Comparison of ENCODE assay signal across 8 cellular contexts in the genomic region with DNA sequence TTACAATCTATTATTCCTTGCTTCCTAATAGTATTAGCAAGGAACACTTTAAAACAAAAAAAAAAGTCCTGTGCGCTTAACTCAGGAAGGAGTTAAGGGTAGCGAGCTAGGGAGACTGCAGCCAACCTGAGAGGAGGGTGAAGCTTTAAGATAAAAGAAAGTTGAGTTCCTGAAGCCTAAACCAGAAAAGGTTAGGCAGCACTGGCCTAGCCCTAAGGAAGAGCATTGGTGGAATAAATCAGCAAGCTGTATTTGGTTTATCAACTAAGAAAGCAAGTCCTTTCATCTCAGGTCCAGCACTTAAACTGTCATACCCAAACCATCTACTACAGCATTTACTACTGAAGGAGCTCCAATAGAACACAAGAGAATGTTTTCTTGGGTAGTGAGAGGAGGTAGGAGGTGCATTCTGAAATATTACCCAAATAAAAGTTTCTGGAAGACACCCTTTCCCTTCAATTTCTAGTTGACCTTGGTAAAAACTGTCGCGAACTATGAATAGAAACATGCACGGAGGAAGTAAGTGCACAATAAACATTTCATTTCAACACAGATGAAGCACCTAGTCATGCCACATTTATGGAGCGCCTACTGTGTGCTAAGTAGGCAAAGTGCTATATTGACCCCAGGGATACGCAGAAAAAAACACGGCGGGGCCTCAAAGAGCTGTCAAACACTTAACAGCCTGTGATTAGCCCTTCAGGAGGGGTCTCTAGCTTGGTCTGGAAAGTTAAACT. TPM values are rescaled to one million over a fixed set of nuclear protein-coding genes. Genes with fewer than 3 reads are reported as not detected.
DNase-seq lines count a peak whose midpoint lies in the region; ATAC-seq lines count a peak whose summit lies in the region.

No MANE protein-coding gene starts in this region.

- H3K4me1 Mint-ChIP-seq in activated CD8-positive, alpha-beta memory T cell treated with anti-CD3 and anti-CD28 coated beads, Interleukin-2, amount 10 ng/mL, durations not matched to agents 7 days and 5 days = peaks cover 19% of the 10 kb centered on the region
- H3K4me1 Mint-ChIP-seq in activated T-helper 17 cell treated with anti-CD3 and anti-CD28 coated beads, Interleukin-2, amount 50 U/mL, for 72 hours = peaks cover 10% of the 10 kb centered on the region

- peak overlapping the region; percentile 34 for H3K27ac Mint-ChIP-seq in activated CD8-positive, alpha-beta memory T cell treated with anti-CD3 and anti-CD28 coated beads, Interleukin-2, amount 10 ng/mL, durations not matched to agents 7 days and 5 days
- peak overlapping the region; percentile 57 for H3K27ac Mint-ChIP-seq in activated T-helper 17 cell treated with anti-CD3 and anti-CD28 coated beads, Interleukin-2, amount 50 U/mL, for 72 hours

- peak overlapping the region; percentile 75 for H3K27ac ChIP-seq in substantia nigra (ENCODE audit: low read depth, low read length, poor library complexity, severe bottlenecking)

- H3K36me3 Mint-ChIP-seq in activated CD8-positive, alpha-beta memory T cell treated with anti-CD3 and anti-CD28 coated beads, Interleukin-2, amount 10 ng/mL, durations not matched to agents 7 days and 5 days = peaks cover 11% of the 10 kb centered on the region
- H3K36me3 Mint-ChIP-seq in activated T-helper 17 cell treated with anti-CD3 and anti-CD28 coated beads, Interleukin-2, amount 50 U/mL, for 72 hours (ENCODE audit: low read depth) = peaks cover 19% of the 10 kb centered on the region

- CTCF ChIA-PET in activated CD8-positive, alpha-beta memory T cell treated with anti-CD3 and anti-CD28 coated beads, Interleukin-2, amount 10 ng/mL, durations not matched to agents 7 days and 5 days (lab: Charles Lee) = interaction anchor here (0.8 to 5.4 kb wide), 5 partner anchors 9 to 45 kb away, joined by 3 to 40 read pairs (median 4); a partner anchor contains a TSS

- H3K9me3 Mint-ChIP-seq in activated CD8-positive, alpha-beta memory T cell treated with anti-CD3 and anti-CD28 coated beads, Interleukin-2, amount 10 ng/mL, durations not matched to agents 7 days and 5 days (ENCODE audit: low read depth) = no peaks in the 10 kb centered on the region
- no peaks in the 10 kb centered on the region for H3K9me3 Mint-ChIP-seq in activated T-helper 17 cell treated with anti-CD3 and anti-CD28 coated beads, Interleukin-2, amount 50 U/mL, for 72 hours

- H3K4me3 Mint-ChIP-seq in activated CD8-positive, alpha-beta memory T cell treated with anti-CD3 and anti-CD28 coated beads, Interleukin-2, amount 10 ng/mL, durations not matched to agents 7 days and 5 days = peak overlapping the region; percentile 88
- H3K4me3 Mint-ChIP-seq in activated T-helper 17 cell treated with anti-CD3 and anti-CD28 coated beads, Interleukin-2, amount 50 U/mL, for 72 hours = peak overlapping the region; percentile 86

- no peak for DNase-seq in activated CD8-positive, alpha-beta memory T cell treated with anti-CD3 and anti-CD28 coated beads, Interleukin-2, amount 10 ng/mL, durations not matched to agents 7 days and 5 days
- no peak for DNase-seq in activated CD8-positive, alpha-beta memory T cell treated with anti-CD3 and anti-CD28 coated beads, Interleukin-2, amount 50 U/mL, for 4 hours
- DNase-seq in inferior parietal cortex (ENCODE audit: extremely low spot score) (peak; percentile 17), substantia nigra (lab: John Stamatoyannopoulos, UW) (no peak), superior temporal gyrus (ENCODE audit: extremely low spot score) (no peak), NCI-H2196 treated with DMSO at 0.1 percent for 48 hours (lab: John Stamatoyannopoulos, UW; ENCODE audit: unreplicated experiment) (no peak)

- no peak for ATAC-seq in activated CD8-positive, alpha-beta memory T cell treated with anti-CD3 and anti-CD28 coated beads, Interleukin-2, amount 10 ng/mL, durations not matched to agents 7 days and 5 days
- ATAC-seq in activated T-helper 17 cell treated with anti-CD3 and anti-CD28 coated beads, Interleukin-2, amount 50 U/mL, for 72 hours (replicated peaks) = no peak
- no peak for ATAC-seq in HG03432 (IDR thresholded peaks at IDR 0.05; ENCODE audit: unreplicated experiment)

- peaks cover 4% of the 10 kb centered on the region for H3K27me3 Mint-ChIP-seq in activated CD8-positive, alpha-beta memory T cell treated with anti-CD3 and anti-CD28 coated beads, Interleukin-2, amount 10 ng/mL, durations not matched to agents 7 days and 5 days
- H3K27me3 Mint-ChIP-seq in activated T-helper 17 cell treated with anti-CD3 and anti-CD28 coated beads, Interleukin-2, amount 50 U/mL, for 72 hours = no peaks in the 10 kb centered on the region

RNA-seq across cellular contexts. Expression of a gene that starts 1.3 kb away (rescaled TPM):
- 10 to 100 TPM; 22.3 to 37.6 TPM for total RNA-seq in activated CD8-positive, alpha-beta memory T cell treated with anti-CD3 and anti-CD28 coated beads, Interleukin-2, amount 10 ng/mL, durations not matched to agents 7 days and 5 days
- 10 to 100 TPM; 15.1 to 32.2 TPM for total RNA-seq in activated T-helper 17 cell treated with anti-CD3 and anti-CD28 coated beads, Interleukin-2, amount 50 U/mL, for 72 hours

RNA-seq across cellular contexts. Expression of a gene that starts 17.9 kb away (rescaled TPM):
- 10 to 100 TPM; 55.6 to 63.3 TPM for total RNA-seq in activated CD8-positive, alpha-beta memory T cell treated with anti-CD3 and anti-CD28 coated beads, Interleukin-2, amount 10 ng/mL, durations not matched to agents 7 days and 5 days
- 10 to 100 TPM; 62.7 to 66.0 TPM for total RNA-seq in activated T-helper 17 cell treated with anti-CD3 and anti-CD28 coated beads, Interleukin-2, amount 50 U/mL, for 72 hours

RNA-seq across cellular contexts. Expression of a gene that starts 44.5 kb away (rescaled TPM):
- total RNA-seq in activated CD8-positive, alpha-beta memory T cell treated with anti-CD3 and anti-CD28 coated beads, Interleukin-2, amount 10 ng/mL, durations not matched to agents 7 days and 5 days = 10 to 100 TPM; 59.0 to 59.3 TPM
- 10 to 100 TPM; 65.9 to 76.3 TPM for total RNA-seq in activated T-helper 17 cell treated with anti-CD3 and anti-CD28 coated beads, Interleukin-2, amount 50 U/mL, for 72 hours

RNA-seq across cellular contexts. Expression of a gene that starts 44.8 kb away (rescaled TPM):
- 10 to 100 TPM; 50.8 to 68.5 TPM for total RNA-seq in activated CD8-positive, alpha-beta memory T cell treated with anti-CD3 and anti-CD28 coated beads, Interleukin-2, amount 10 ng/mL, durations not matched to agents 7 days and 5 days
- 10 to 100 TPM; 45.2 to 75.4 TPM for total RNA-seq in activated T-helper 17 cell treated with anti-CD3 and anti-CD28 coated beads, Interleukin-2, amount 50 U/mL, for 72 hours
